ENCODE assay signal across 9 cellular contexts in genomic region chr17:19470529-19471261, GRCh38. TPM values are rescaled to one million over a fixed set of nuclear protein-coding genes. Genes with fewer than 3 reads are reported as not detected.
DNase-seq lines count a peak whose midpoint lies in the region; ATAC-seq, FAIRE-seq and TF ChIP-seq lines count a peak whose summit lies in the region.
"Had no signal": no experiment of that assay in that cellular context is flagged by ENCODE, and none has a peak within 500 bp of the region (broad histone marks: within the 10 kb centered on the region; RNA-seq: fewer than 3 reads in every experiment).

No MANE protein-coding gene starts in this region.

- H3K27ac ChIP-seq in kidney (ENCODE audit: low read depth in 2 of 2, low read length in 2 of 2), result no peak overlapping the region
- H3K27ac ChIP-seq in stomach, result peak overlapping the region; percentile 52 to 83 (median 73)

- CTCF ChIA-PET in WTC11 (lab: Charles Lee), result interaction anchor here (0.6 to 5.7 kb wide), 6 partner anchors 12 to 108 kb away, joined by 3 to 21 read pairs (median 4); partner anchors contain the start of gene B9D1

- no peak overlapping the region for H3K9ac ChIP-seq in kidney (ENCODE audit: low read length in 2 of 2)

- H3K27me3 ChIP-seq in stomach, result no peaks in the 10 kb centered on the region

- H3K4me1 ChIP-seq in kidney (ENCODE audit: control insufficient read depth in 1 of 2, insufficient read depth in 1 of 2, low read depth in 1 of 2, low read length in 2 of 2) (no peaks in the 10 kb centered on the region), stomach (peaks cover 0 to 9% (median 2%) of the 10 kb centered on the region in 4 donors)

- peak; percentile 63 for TF ChIP-seq EP300 in stomach (IDR thresholded peaks at IDR 0.05)

- H3K9me3 Mint-ChIP-seq in WTC11, result peaks cover 10% of the 10 kb centered on the region

- H3K36me3 Mint-ChIP-seq in WTC11, result peaks cover 10% of the 10 kb centered on the region

- no peak for DNase-seq in HTR-8/SVneo (ENCODE audit: insufficient read length, low spot score)
- DNase-seq in WTC11 (ENCODE audit: low spot score), result peak; percentile 40
- peak; percentile 86 for DNase-seq in kidney
- peak; percentile 35 for DNase-seq in stomach
- no peak for DNase-seq in middle frontal gyrus (ENCODE audit: extremely low spot score, low spot score)
- DNase-seq in stimulated activated naive CD4-positive, alpha-beta T cell treated with Interleukin-2 at 50 U/mL for 16 hours (lab: John Stamatoyannopoulos, UW), result no peak
- DNase-seq: effector CD8-positive, alpha-beta T cell had no signal

- FAIRE-seq in HTR-8/SVneo (lab: Jason Lieb, UNC) (peak; percentile 77), kidney (lab: Jason Lieb, UNC) (no peak)

- no peaks in the 10 kb centered on the region for H3K27me3 Mint-ChIP-seq in WTC11 (ENCODE audit: low read depth)

- H3K4me1 Mint-ChIP-seq in WTC11, result peaks cover 30% of the 10 kb centered on the region

- POLR2A ChIA-PET in WTC11 (lab: Charles Lee), result interaction anchor here (1.0 kb wide), 1 partner anchor 13 kb away, joined by 4 read pairs; no protein-coding TSS in a partner anchor

- H3K4me3 ChIP-seq in kidney (ENCODE audit: low read length in 2 of 2), result peak overlapping the region; percentile 3 to 28
- H3K4me3 ChIP-seq in stomach, result peak overlapping the region; percentile 7 to 26 (median 20)

- ATAC-seq in WTC11, result peak; percentile 65
- ATAC-seq in HG03045 (IDR thresholded peaks at IDR 0.05; ENCODE audit: unreplicated experiment), result no peak
- no peak for ATAC-seq in GM18907 (IDR thresholded peaks at IDR 0.05; ENCODE audit: unreplicated experiment)

- H3K9me3 ChIP-seq in kidney (ENCODE audit: control insufficient read depth in 1 of 2, low read length in 2 of 2) (no peaks in the 10 kb centered on the region), stomach (no peaks in the 10 kb centered on the region)

- no peaks in the 10 kb centered on the region for H3K36me3 ChIP-seq in kidney (ENCODE audit: control insufficient read depth in 1 of 2, insufficient read depth in 2 of 2, low read length in 2 of 2)
- no peaks in the 10 kb centered on the region for H3K36me3 ChIP-seq in stomach

- TF ChIP-seq POLR2A in stomach (IDR thresholded peaks at IDR 0.05), result no peak

- peak overlapping the region; percentile 90 for H3K27ac Mint-ChIP-seq in WTC11

- TF ChIP-seq CTCF in WTC11 (IDR thresholded peaks at IDR 0.05) (no peak), kidney (IDR thresholded peaks at IDR 0.05; ENCODE audit: borderline replicate concordance, extremely low read depth, insufficient read depth) (no peak), stomach (IDR thresholded peaks at IDR 0.05) (no peak)

- WGBS in stomach, 5 donors, result 41 to 52% (median 50%) methylated on average over 29 of the region's 29 CpGs

- no peak overlapping the region for H3K4me3 Mint-ChIP-seq in WTC11

- intact Hi-C loops in kidney (cut with DNase I), result no loop called here
- intact Hi-C loops in stomach (cut with DNase I; ENCODE audit: low total_unique reads), result no loop called here

TF ChIP-seq in WTC11, 78 proteins besides CTCF, POLR2A, EP300 and RAD21:
- no peak for TF ChIP-seq ATF6 (CRISPR knock-in tag; IDR thresholded peaks at IDR 0.05)

RNA-seq across cellular contexts. Expression of gene RNF112, which starts 59.7 kb away (rescaled TPM):
- 4.5 to 5.1 TPM (median 4.9 TPM) in 3 replicates for total RNA-seq in WTC11 (2021)
- 7.3 TPM for total RNA-seq in kidney
- 0.99 TPM for polyA plus RNA-seq in kidney (ENCODE audit: insufficient read depth, low read depth, low replicate concordance)
- 1 to 10 TPM in 2 of 5 donors, under 1 TPM in 1, not detected in 2; 0.45 to 4.4 (median 1.7) TPM for total RNA-seq in stomach
- 1 to 10 TPM; 2.1 to 5.0 (median 2.2) TPM for polyA plus RNA-seq in stomach

Comparison
In these comparisons a context has a peak if more than half of its experiments do, and no peak if none do; other contexts are left out.
1. DNase-seq: peak in WTC11 (single experiment), kidney (single experiment) and stomach (single experiment); none in HTR-8/SVneo (single experiment), middle frontal gyrus (single experiment) and stimulated activated naive CD4-positive, alpha-beta T cell treated with Interleukin-2 at 50 U/mL for 16 hours (single experiment).
2. H3K27ac ChIP-seq: peak in stomach (5 of 5); none in kidney (0 of 2).